Comparison of ENCODE assay signal across 9 cellular contexts in genomic region chr19:50415661-50416033, GRCh38.
DNase-seq lines count a peak whose midpoint lies in the region; ATAC-seq and TF ChIP-seq lines count a peak whose summit lies in the region.
"Had no signal": no experiment of that assay in that cellular context is flagged by ENCODE, and none has a peak within 500 bp of the region (broad histone marks: within the 10 kb centered on the region; RNA-seq: fewer than 3 reads in every experiment).

No MANE protein-coding gene starts in this region.

- peaks cover 13% of the 10 kb centered on the region for H3K4me1 Mint-ChIP-seq in central memory CD8-positive, alpha-beta T cell

- TF ChIP-seq CTCF in GM20000 (IDR thresholded peaks at IDR 0.05; ENCODE audit: extremely low read depth, missing control alignments): no peak

- H3K27me3 Mint-ChIP-seq in central memory CD8-positive, alpha-beta T cell: peaks cover 22% of the 10 kb centered on the region

- peak; percentile 50 for ATAC-seq in HG03432 (IDR thresholded peaks at IDR 0.05; ENCODE audit: unreplicated experiment)
- peak; percentile 53 for ATAC-seq in central memory CD8-positive, alpha-beta T cell (replicated peaks; ENCODE audit: extremely low read depth, poor library complexity, severe bottlenecking)
- no peak for ATAC-seq in HG03457 (IDR thresholded peaks at IDR 0.05; ENCODE audit: unreplicated experiment)
- ATAC-seq in GM21515 (IDR thresholded peaks at IDR 0.05; ENCODE audit: unreplicated experiment): no peak

- DNase-seq in CMK (ENCODE audit: low read depth) (peak; percentile 71), GM20000 (ENCODE audit: low spot score) (peak; percentile 97)
- peak in 1 of 2 donors; percentile 22 for DNase-seq in central memory CD8-positive, alpha-beta T cell (ENCODE audit: low spot score in 2 of 2)
- DNase-seq in activated effector memory CD4-positive, alpha-beta T cell treated with anti-CD3 and anti-CD28 coated beads, Interleukin-2, amount 50 U/mL, for 16 hours: no peak
- no peak for DNase-seq in activated CD8-positive, alpha-beta memory T cell treated with anti-CD3 and anti-CD28 coated beads, Interleukin-2, amount 50 U/mL, for 4 hours
- DNase-seq: AML-193 had no signal

- no peak overlapping the region for H3K4me3 Mint-ChIP-seq in central memory CD8-positive, alpha-beta T cell

- H3K36me3 Mint-ChIP-seq in central memory CD8-positive, alpha-beta T cell (ENCODE audit: insufficient read depth): peaks cover 2% of the 10 kb centered on the region

- H3K9me3 Mint-ChIP-seq in central memory CD8-positive, alpha-beta T cell: no peaks in the 10 kb centered on the region

- H3K27ac Mint-ChIP-seq in central memory CD8-positive, alpha-beta T cell (ENCODE audit: low read depth): no peak overlapping the region

Comparison
In these comparisons a context has a peak if more than half of its experiments do, and no peak if none do; other contexts are left out.
1. DNase-seq: peak in CMK (single experiment) and GM20000 (single experiment); none in activated effector memory CD4-positive, alpha-beta T cell treated with anti-CD3 and anti-CD28 coated beads, Interleukin-2, amount 50 U/mL, for 16 hours (single experiment) and activated CD8-positive, alpha-beta memory T cell treated with anti-CD3 and anti-CD28 coated beads, Interleukin-2, amount 50 U/mL, for 4 hours (single experiment).
2. ATAC-seq: peak in HG03432 (single experiment) and central memory CD8-positive, alpha-beta T cell (single experiment); none in HG03457 (single experiment) and GM21515 (single experiment).